ENCODE assay signal across 10 cellular contexts in genomic region chr14:25698111-25698510, GRCh38.
"Had no signal": no experiment of that assay in that cellular context is flagged by ENCODE, and none has a peak within 500 bp of the region (broad histone marks: within the 10 kb centered on the region; RNA-seq: fewer than 3 reads in every experiment).

No MANE protein-coding gene starts in this region.

- H3K27ac ChIP-seq: GM23248, HL-60, KMS-11 had no signal

- ATAC-seq: HCT116 had no signal

- H3K9me3 ChIP-seq: HAP-1 had no signal

- FAIRE-seq: H54 had no signal

- H2AFZ ChIP-seq: GM23248 had no signal

- H3K9ac ChIP-seq: GM23248, KMS-11 had no signal

- H3K4me3 ChIP-seq: GM23248, HAP-1 had no signal

- H3K4me1 ChIP-seq: HAP-1 had no signal

- H3K4me2 ChIP-seq: KMS-11 had no signal

- H3K36me3 ChIP-seq: HAP-1 had no signal

- DNase-seq: GM23248, GOT3, HFFc6, Karpas-422, KBM-7 had no signal
